10 cellular contexts compared by ENCODE assay signal in the genomic region with DNA sequence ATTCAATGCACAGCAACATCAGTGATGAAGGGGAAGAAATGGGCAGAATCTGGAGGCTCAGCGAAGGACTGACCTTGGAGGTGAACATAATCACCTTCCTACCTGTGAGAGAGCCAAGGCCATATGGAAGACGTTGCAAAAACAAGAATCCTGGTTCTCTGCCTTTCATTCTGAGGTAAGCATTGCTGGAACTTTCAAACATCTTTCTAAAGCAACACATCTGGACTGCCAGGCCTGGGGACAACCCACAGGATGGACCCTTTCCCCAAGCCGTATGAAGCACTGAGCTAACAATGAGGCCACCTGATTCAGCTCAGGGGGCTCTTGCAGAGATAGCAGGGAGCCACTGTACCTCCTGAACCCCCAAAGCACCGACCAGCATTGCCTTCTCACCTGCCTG.
DNase-seq lines count a peak whose midpoint lies in the region; ATAC-seq and TF ChIP-seq lines count a peak whose summit lies in the region.
"Had no signal": no experiment of that assay in that cellular context is flagged by ENCODE, and none has a peak within 500 bp of the region (broad histone marks: within the 10 kb centered on the region; RNA-seq: fewer than 3 reads in every experiment).

No MANE protein-coding gene starts in this region.

- intact Hi-C loops in CD8-positive, alpha-beta T cell (cut with DNase I, micrococcal nuclease) = loop anchor here (1.0 to 10.0 kb wide), 7 partner anchors 9 to 345 kb away; no protein-coding TSS in a partner anchor
- intact Hi-C loops in colonic mucosa (cut with DNase I) (no loop called here), sigmoid colon (cut with DNase I) (no loop called here)

- TF ChIP-seq CTCF in CD8-positive, alpha-beta T cell (IDR thresholded peaks at IDR 0.05) = no peak
- no peak for TF ChIP-seq CTCF in colonic mucosa (IDR thresholded peaks at IDR 0.05)
- no peak for TF ChIP-seq CTCF in sigmoid colon (IDR thresholded peaks at IDR 0.05)
- TF ChIP-seq CTCF in GM20000 (IDR thresholded peaks at IDR 0.05; ENCODE audit: extremely low read depth, missing control alignments) = no peak

- no peak for TF ChIP-seq POLR2A in sigmoid colon (IDR thresholded peaks at IDR 0.05)

- H3K9me3 Mint-ChIP-seq in CD8-positive, alpha-beta T cell = no peaks in the 10 kb centered on the region

- H3K27ac Mint-ChIP-seq in CD8-positive, alpha-beta T cell = peak overlapping the region; percentile 98

- H3K9ac ChIP-seq in colonic mucosa (ENCODE audit: low read depth in 2 of 2, low read length in 2 of 2) = peak overlapping the region in 1 of 2 donors; percentile 48

- peaks cover 53% of the 10 kb centered on the region for H3K4me1 Mint-ChIP-seq in CD8-positive, alpha-beta T cell (ENCODE audit: low read depth)

- CTCF ChIA-PET in CD8-positive, alpha-beta T cell (lab: Charles Lee) = interaction anchor here (1.2 to 13.2 kb wide), 10 partner anchors 12 to 226 kb away, joined by 3 to 173 read pairs (median 10); no protein-coding TSS in a partner anchor

- no peaks in the 10 kb centered on the region for H3K27me3 Mint-ChIP-seq in CD8-positive, alpha-beta T cell (ENCODE audit: low read depth)

- peak overlapping the region; percentile 91 for H3K27ac ChIP-seq in CD8-positive, alpha-beta T cell (ENCODE audit: low read depth, low read length)
- H3K27ac ChIP-seq in KOPT-K1 (ENCODE audit: low read depth, low read length, poor library complexity, severe bottlenecking) (peak overlapping the region; percentile 99), colonic mucosa (peak overlapping the region; percentile 60), sigmoid colon (peak overlapping the region; percentile 24 to 97 (median 94))

- no peak for DNase-seq in CD8-positive, alpha-beta T cell
- DNase-seq in colonic mucosa = no peak
- no peak for DNase-seq in sigmoid colon
- DNase-seq in HCEC 1CT = no peak
- no peak for DNase-seq in HAP-1 (ENCODE audit: low spot score in 2 of 2)
- no peak for DNase-seq in GM20000 (ENCODE audit: low spot score)
- DNase-seq: dorsolateral prefrontal cortex; stimulated activated CD4-positive, alpha-beta T cell treated with anti-CD3 and anti-CD28 coated beads, Interleukin-1b, Interleukin-23, amount 100 ng/mL, for 48 hours had no signal

- WGBS in sigmoid colon, 2 donors = 57 to 71% methylated on average over 4 of the region's 4 CpGs

- POLR2A ChIA-PET in CD8-positive, alpha-beta T cell (lab: Charles Lee) = interaction anchor here (1.0 to 14.6 kb wide), 14 partner anchors 9 to 233 kb away, joined by 3 to 274 read pairs (median 37); no protein-coding TSS in a partner anchor

- H3K27me3 ChIP-seq in CD8-positive, alpha-beta T cell (ENCODE audit: insufficient read depth, low read length) = no peaks in the 10 kb centered on the region
- H3K27me3 ChIP-seq in colonic mucosa (no peaks in the 10 kb centered on the region), sigmoid colon (no peaks in the 10 kb centered on the region), HAP-1 (ENCODE audit: low read depth) (peaks cover 7% of the 10 kb centered on the region; the same call in 1 of the 2 replicates)
- H3K27me3 ChIP-seq: dorsolateral prefrontal cortex had no signal

- in situ Hi-C loops in HAP-1 (cut with MboI; ENCODE audit: low sequenced_read_pairs) = no loop called here

- peak overlapping the region; percentile 98 for H3K4me3 Mint-ChIP-seq in CD8-positive, alpha-beta T cell

- peaks cover 97% of the 10 kb centered on the region for H3K36me3 Mint-ChIP-seq in CD8-positive, alpha-beta T cell

- ATAC-seq in CD8-positive, alpha-beta T cell = no peak
- no peak for ATAC-seq in GM19463 (IDR thresholded peaks at IDR 0.05; ENCODE audit: unreplicated experiment)

- H3K4me3 ChIP-seq in CD8-positive, alpha-beta T cell (ENCODE audit: low read depth, low read length) = peak overlapping the region; percentile 94
- H3K4me3 ChIP-seq in colonic mucosa = peak overlapping the region; percentile 4
- H3K4me3 ChIP-seq in sigmoid colon = peak overlapping the region in 1 of 4 donors; percentile 66
- H3K4me3 ChIP-seq in HAP-1 = no peak overlapping the region

- no peak for TF ChIP-seq EP300 in sigmoid colon (IDR thresholded peaks at IDR 0.05)

- peaks cover 28% of the 10 kb centered on the region for H3K4me1 ChIP-seq in CD8-positive, alpha-beta T cell (ENCODE audit: insufficient read depth, low read length)
- H3K4me1 ChIP-seq in colonic mucosa (peaks cover 8% of the 10 kb centered on the region), sigmoid colon (peaks cover 0 to 45% (median 36%) of the 10 kb centered on the region in 4 donors), HAP-1 (no peaks in the 10 kb centered on the region; the same call in 1 of the 2 replicates)

- peaks cover 23% of the 10 kb centered on the region for H3K36me3 ChIP-seq in CD8-positive, alpha-beta T cell (ENCODE audit: insufficient read depth, low read length)
- H3K36me3 ChIP-seq in KOPT-K1 (ENCODE audit: insufficient read depth, low read length) (peaks cover 67% of the 10 kb centered on the region), colonic mucosa (no peaks in the 10 kb centered on the region), sigmoid colon (peaks cover 0 to 7% (median 0%) of the 10 kb centered on the region in 4 donors), HAP-1 (replicated peaks) (no peaks in the 10 kb centered on the region)

- no peaks in the 10 kb centered on the region for H3K9me3 ChIP-seq in CD8-positive, alpha-beta T cell (ENCODE audit: low read length)
- no peaks in the 10 kb centered on the region for H3K9me3 ChIP-seq in KOPT-K1 (ENCODE audit: insufficient read depth, low read length, poor library complexity, severe bottlenecking)
- no peaks in the 10 kb centered on the region for H3K9me3 ChIP-seq in colonic mucosa
- H3K9me3 ChIP-seq in sigmoid colon = no peaks in the 10 kb centered on the region
- H3K9me3 ChIP-seq in HAP-1 = no peaks in the 10 kb centered on the region

Comparison
In these comparisons a context has a peak if more than half of its experiments do, and no peak if none do; other contexts are left out.
1. intact Hi-C loops: an anchor here in CD8-positive, alpha-beta T cell (1.0 to 10.0 kb wide); none called in colonic mucosa and sigmoid colon.